ENCODE assay signal across 15 cellular contexts in the genomic region with DNA sequence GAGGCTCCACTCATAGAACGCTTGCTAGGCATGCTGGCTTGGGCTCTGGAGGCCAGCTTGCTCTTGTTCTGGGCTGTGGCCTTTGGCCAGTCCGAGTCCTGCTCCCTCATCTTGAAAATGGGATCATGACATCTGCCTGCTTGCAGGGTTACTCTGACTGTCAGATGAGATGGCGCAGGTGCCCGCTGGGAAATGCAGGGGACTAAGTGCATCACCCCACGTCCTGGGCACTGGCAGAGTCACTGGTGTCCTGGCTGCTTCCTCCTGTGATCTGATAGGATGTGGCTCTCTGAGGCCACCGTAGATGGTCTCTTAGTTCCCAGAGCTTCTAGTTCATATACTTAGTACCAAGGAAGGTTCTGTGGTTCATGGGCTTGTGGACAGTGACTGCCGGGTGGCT. TPM values are rescaled to one million over a fixed set of nuclear protein-coding genes. Genes with fewer than 3 reads are reported as not detected.
"Had no signal": no experiment of that assay in that cellular context is flagged by ENCODE, and none has a peak within 500 bp of the region (broad histone marks: within the 10 kb centered on the region; RNA-seq: fewer than 3 reads in every experiment).

No MANE protein-coding gene starts in this region.

- H3K9me3 Mint-ChIP-seq: activated naive CD4-positive, alpha-beta T cell treated with anti-CD3 and anti-CD28 coated beads, Interleukin-2, amount 50 U/mL, for 72 hours; stimulated activated naive CD8-positive, alpha-beta T cell treated with anti-CD3 and anti-CD28 coated beads, Interleukin-15, amount 100 ng/mL, for 72 hours had no signal

- H3K36me3 Mint-ChIP-seq: activated naive CD4-positive, alpha-beta T cell treated with anti-CD3 and anti-CD28 coated beads, Interleukin-2, amount 50 U/mL, for 72 hours had no signal

- H3K27ac Mint-ChIP-seq: activated naive CD4-positive, alpha-beta T cell treated with anti-CD3 and anti-CD28 coated beads, Interleukin-2, amount 50 U/mL, for 72 hours; stimulated activated naive CD8-positive, alpha-beta T cell treated with anti-CD3 and anti-CD28 coated beads, Interleukin-15, amount 100 ng/mL, for 72 hours had no signal

- H3K27ac ChIP-seq: psoas muscle had no signal

- H3K9me3 ChIP-seq: psoas muscle had no signal

- DNase-seq: activated CD4-positive, CD25-positive, alpha-beta regulatory T cell treated with anti-CD3 and anti-CD28 coated beads, Interleukin-2, amount 50 U/mL, for 72 hours; activated gamma-delta T cell treated with Interleukin-2 at 50 U/mL for 16 hours; amniotic stem cell; central memory CD4-positive, alpha-beta T cell; foreskin melanocyte; hypothalamus; psoas muscle; right cardiac atrium; small intestine; stimulated activated CD4-positive, alpha-beta T cell treated with anti-CD3 and anti-CD28 coated beads, Interleukin-15, amount 100 ng/mL, for 24 hours; stimulated activated CD4-positive, alpha-beta T cell treated with anti-CD3 and anti-CD28 coated beads, Interleukin-2, amount 100 ng/mL, for 48 hours; stimulated activated naive CD8-positive, alpha-beta T cell treated with anti-CD3 and anti-CD28 coated beads, Interleukin-15, amount 100 ng/mL, for 72 hours; T1000 had no signal

- H3K4me3 Mint-ChIP-seq: stimulated activated naive CD8-positive, alpha-beta T cell treated with anti-CD3 and anti-CD28 coated beads, Interleukin-15, amount 100 ng/mL, for 72 hours had no signal

- H3K27me3 Mint-ChIP-seq: stimulated activated naive CD8-positive, alpha-beta T cell treated with anti-CD3 and anti-CD28 coated beads, Interleukin-15, amount 100 ng/mL, for 72 hours had no signal

- H3K4me3 ChIP-seq: psoas muscle had no signal

- ATAC-seq: activated naive CD4-positive, alpha-beta T cell treated with anti-CD3 and anti-CD28 coated beads, Interleukin-2, amount 50 U/mL, for 72 hours; psoas muscle; right cardiac atrium; stimulated activated naive CD8-positive, alpha-beta T cell treated with anti-CD3 and anti-CD28 coated beads, Interleukin-15, amount 100 ng/mL, for 72 hours had no signal

RNA-seq across cellular contexts. Expression of gene LDLRAD4, which starts 18.5 kb away (rescaled TPM):
- polyA plus RNA-seq: keratinocyte had no signal
